Comparison of ENCODE assay signal across 20 cellular contexts in the genomic region with DNA sequence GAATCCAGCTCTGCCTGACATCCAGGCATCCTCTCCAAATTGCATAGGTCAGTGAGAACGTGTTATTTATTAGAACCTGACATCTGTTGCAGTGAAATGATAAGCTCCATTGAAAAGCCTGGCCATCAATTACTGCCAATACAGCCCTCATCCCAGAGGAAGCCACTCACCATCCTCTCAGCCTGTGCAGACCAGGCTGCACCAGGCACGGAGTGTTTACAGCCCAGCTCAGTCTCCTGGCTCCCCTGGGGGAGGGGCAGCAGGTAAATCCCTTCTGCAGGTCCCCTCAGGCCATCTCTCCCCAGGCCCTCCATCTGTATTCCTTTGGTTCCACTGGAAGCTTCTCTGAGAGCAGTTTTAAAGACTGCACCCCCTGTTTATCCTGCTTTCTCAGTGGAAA.
DNase-seq lines count a peak whose midpoint lies in the region; ATAC-seq and TF ChIP-seq lines count a peak whose summit lies in the region.
"Had no signal": no experiment of that assay in that cellular context is flagged by ENCODE, and none has a peak within 500 bp of the region (broad histone marks: within the 10 kb centered on the region; RNA-seq: fewer than 3 reads in every experiment).

No MANE protein-coding gene starts in this region.

- peak overlapping the region; percentile 33 for H3K27ac Mint-ChIP-seq in activated T-helper 17 cell treated with anti-CD3 and anti-CD28 coated beads, Interleukin-2, amount 50 U/mL, for 72 hours
- H3K27ac Mint-ChIP-seq: B cell; CD8-positive, alpha-beta T cell had no signal

- DNase-seq in NCI-H2227 treated with DMSO at 0.1 percent for 48 hours (lab: John Stamatoyannopoulos, UW) (peak; percentile 33), vagina (ENCODE audit: extremely low spot score in 2 of 2) (peak in 1 of 2 donors; percentile 69)
- DNase-seq in activated CD4-positive, alpha-beta T cell treated with anti-CD3 and anti-CD28 coated beads, Interleukin-2, amount 50 U/mL, for 4 hours = no peak
- DNase-seq: CD8-positive, alpha-beta T cell; DND-41; GF-D8; GOT3; Karpas-422; MM.1S; NCI-H1930; NCI-H2171; NCI-H526; SHP77; SW 1271 had no signal

- H3K36me3 Mint-ChIP-seq in activated T-helper 17 cell treated with anti-CD3 and anti-CD28 coated beads, Interleukin-2, amount 50 U/mL, for 72 hours (ENCODE audit: low read depth) = peaks cover 26% of the 10 kb centered on the region

- H3K9me3 Mint-ChIP-seq in activated T-helper 17 cell treated with anti-CD3 and anti-CD28 coated beads, Interleukin-2, amount 50 U/mL, for 72 hours = peaks cover under 1% of the 10 kb centered on the region

- no peaks in the 10 kb centered on the region for H3K27me3 Mint-ChIP-seq in activated T-helper 17 cell treated with anti-CD3 and anti-CD28 coated beads, Interleukin-2, amount 50 U/mL, for 72 hours
- H3K27me3 Mint-ChIP-seq: B cell had no signal

- H3K4me1 ChIP-seq in mesodermal cell (ENCODE audit: control insufficient read depth, insufficient read depth, low read length, poor library complexity, severe bottlenecking) (peaks cover 22% of the 10 kb centered on the region), vagina (peaks cover 5% of the 10 kb centered on the region)

- peaks cover 11% of the 10 kb centered on the region for H3K4me1 Mint-ChIP-seq in activated T-helper 17 cell treated with anti-CD3 and anti-CD28 coated beads, Interleukin-2, amount 50 U/mL, for 72 hours
- H3K4me1 Mint-ChIP-seq: B cell had no signal

- TF ChIP-seq POLR2A in vagina (IDR thresholded peaks at IDR 0.05) = no peak

- no peaks in the 10 kb centered on the region for H3K27me3 ChIP-seq in vagina

- intact Hi-C loops in vagina (cut with DNase I) = no loop called here

- H3K27ac ChIP-seq in mesodermal cell (ENCODE audit: low read depth, low read length, severe bottlenecking) (peak overlapping the region; percentile 67), vagina (peak overlapping the region; percentile 9)

- H3K36me3 ChIP-seq in mesodermal cell (ENCODE audit: control insufficient read depth, insufficient read depth, low read length) = no peaks in the 10 kb centered on the region
- no peaks in the 10 kb centered on the region for H3K36me3 ChIP-seq in vagina

- H3K4me3 ChIP-seq in mesodermal cell (ENCODE audit: extremely low read depth, insufficient read depth, low read length, poor library complexity, severe bottlenecking) (no peak overlapping the region), vagina (no peak overlapping the region)

- H3K4me3 Mint-ChIP-seq in activated T-helper 17 cell treated with anti-CD3 and anti-CD28 coated beads, Interleukin-2, amount 50 U/mL, for 72 hours = no peak overlapping the region
- H3K4me3 Mint-ChIP-seq: B cell; CD8-positive, alpha-beta T cell had no signal

- TF ChIP-seq CTCF in vagina (IDR thresholded peaks at IDR 0.05) = no peak

- no peaks in the 10 kb centered on the region for H3K9me3 ChIP-seq in mesodermal cell (ENCODE audit: control insufficient read depth, low read length)
- H3K9me3 ChIP-seq in vagina = no peaks in the 10 kb centered on the region

- no peak for ATAC-seq in activated T-helper 17 cell treated with anti-CD3 and anti-CD28 coated beads, Interleukin-2, amount 50 U/mL, for 72 hours (replicated peaks)
- no peak for ATAC-seq in HG03354 (IDR thresholded peaks at IDR 0.05; ENCODE audit: poor library complexity, severe bottlenecking, unreplicated experiment)
- ATAC-seq in GM19035 (IDR thresholded peaks at IDR 0.05; ENCODE audit: unreplicated experiment) = no peak
- ATAC-seq: CD8-positive, alpha-beta T cell; Panc1 had no signal

- WGBS in mesodermal cell (ENCODE audit: insufficient coverage in 2 of 2), 2 experiments = 65% methylated on average over 2 of the region's 2 CpGs; no CpG with 5 or more reads in 1 of the 2 experiments
